28 cellular contexts compared by ENCODE assay signal in the genomic region with DNA sequence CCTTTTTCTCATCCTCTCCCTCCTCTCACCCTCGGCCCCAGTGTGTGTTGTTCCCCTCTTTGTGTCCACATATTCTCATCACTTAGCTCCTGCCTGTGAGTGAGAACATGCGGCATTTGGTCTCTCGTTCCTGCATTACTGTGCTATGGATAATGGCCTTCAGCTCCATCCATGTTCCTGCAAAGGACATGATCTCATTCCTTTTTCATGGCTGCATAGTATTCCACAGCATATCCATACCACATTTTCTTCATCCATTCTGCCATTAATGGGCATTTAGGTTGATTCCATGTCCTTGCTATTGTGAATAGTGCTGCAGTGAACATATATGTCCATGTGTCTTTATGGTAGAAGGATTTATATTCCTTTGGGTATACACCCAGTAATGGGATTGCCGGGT.
"Had no signal": no experiment of that assay in that cellular context is flagged by ENCODE, and none has a peak within 500 bp of the region (broad histone marks: within the 10 kb centered on the region; RNA-seq: fewer than 3 reads in every experiment).

No MANE protein-coding gene starts in this region.

- H3K4me3 Mint-ChIP-seq: naive thymus-derived CD4-positive, alpha-beta T cell; natural killer cell treated with Interleukin-12 subunit alpha and Interleukin-12 subunit beta and Interleukin-15 and Interleukin-18, amount 100 ng/mL, for 72 hours; stimulated activated memory B cell treated with anti-CD40 and anti-IgM and Interleukin-4, amounts not matched to agents 10 μg/mL and 1 μg/mL and 100 μg/mL, for 72 hours; stimulated activated naive CD8-positive, alpha-beta T cell treated with anti-CD3 and anti-CD28 coated beads, Interleukin-15, amount 100 ng/mL, for 72 hours had no signal

- ATAC-seq: mucosa of descending colon; naive thymus-derived CD4-positive, alpha-beta T cell; natural killer cell treated with Interleukin-12 subunit alpha and Interleukin-12 subunit beta and Interleukin-15 and Interleukin-18, amount 100 ng/mL, for 72 hours; pancreas; right cardiac atrium; stimulated activated memory B cell treated with anti-CD40 and anti-IgM and Interleukin-4, amounts not matched to agents 10 μg/mL and 1 μg/mL and 100 μg/mL, for 72 hours; stimulated activated naive CD8-positive, alpha-beta T cell treated with anti-CD3 and anti-CD28 coated beads, Interleukin-15, amount 100 ng/mL, for 72 hours had no signal

- H3K4me1 Mint-ChIP-seq: stimulated activated memory B cell treated with anti-CD40 and anti-IgM and Interleukin-4, amounts not matched to agents 10 μg/mL and 1 μg/mL and 100 μg/mL, for 72 hours; stimulated activated naive CD8-positive, alpha-beta T cell treated with anti-CD3 and anti-CD28 coated beads, Interleukin-15, amount 100 ng/mL, for 72 hours had no signal

- H3K4me3 ChIP-seq: hepatocyte, left ventricle myocardium inferior, lung, mucosa of descending colon, pancreas, prostate gland, sigmoid colon, spleen, testis, thyroid gland, transverse colon, upper lobe of left lung, vagina had no signal

- H3K79me2 ChIP-seq: hepatocyte had no signal

- H3K27me3 ChIP-seq: hepatocyte, pancreas, sigmoid colon, spleen, testis, thyroid gland, transverse colon, upper lobe of left lung, vagina had no signal

- H3K4me2 ChIP-seq: hepatocyte had no signal

- H3K27ac Mint-ChIP-seq: naive thymus-derived CD4-positive, alpha-beta T cell; natural killer cell treated with Interleukin-12 subunit alpha and Interleukin-12 subunit beta and Interleukin-15 and Interleukin-18, amount 100 ng/mL, for 72 hours; stimulated activated memory B cell treated with anti-CD40 and anti-IgM and Interleukin-4, amounts not matched to agents 10 μg/mL and 1 μg/mL and 100 μg/mL, for 72 hours; stimulated activated naive CD8-positive, alpha-beta T cell treated with anti-CD3 and anti-CD28 coated beads, Interleukin-15, amount 100 ng/mL, for 72 hours had no signal

- FAIRE-seq: pancreas, small intestine had no signal

- H3K27ac ChIP-seq: hepatocyte, left ventricle myocardium inferior, pancreas, prostate gland, sigmoid colon, spleen, testis, thyroid gland, transverse colon, upper lobe of left lung, vagina had no signal

- H2AFZ ChIP-seq: hepatocyte had no signal

- H3K4me1 ChIP-seq: left ventricle myocardium inferior, prostate gland, sigmoid colon, testis, thyroid gland, vagina had no signal

- H3K9me3 ChIP-seq: left ventricle myocardium inferior, mucosa of descending colon, pancreas, prostate gland, sigmoid colon, testis, thyroid gland, transverse colon, upper lobe of left lung, vagina had no signal

- H3K36me3 ChIP-seq: left ventricle myocardium inferior, pancreas, prostate gland, sigmoid colon, spleen, thyroid gland, transverse colon, upper lobe of left lung, vagina had no signal

- H3K9me3 Mint-ChIP-seq: natural killer cell treated with Interleukin-12 subunit alpha and Interleukin-12 subunit beta and Interleukin-15 and Interleukin-18, amount 100 ng/mL, for 72 hours had no signal

- H3K27me3 Mint-ChIP-seq: natural killer cell treated with Interleukin-12 subunit alpha and Interleukin-12 subunit beta and Interleukin-15 and Interleukin-18, amount 100 ng/mL, for 72 hours; stimulated activated memory B cell treated with anti-CD40 and anti-IgM and Interleukin-4, amounts not matched to agents 10 μg/mL and 1 μg/mL and 100 μg/mL, for 72 hours; stimulated activated naive CD8-positive, alpha-beta T cell treated with anti-CD3 and anti-CD28 coated beads, Interleukin-15, amount 100 ng/mL, for 72 hours had no signal

- H3K36me3 Mint-ChIP-seq: natural killer cell treated with Interleukin-12 subunit alpha and Interleukin-12 subunit beta and Interleukin-15 and Interleukin-18, amount 100 ng/mL, for 72 hours; stimulated activated memory B cell treated with anti-CD40 and anti-IgM and Interleukin-4, amounts not matched to agents 10 μg/mL and 1 μg/mL and 100 μg/mL, for 72 hours had no signal

- DNase-seq: islet precursor cell; left ventricle myocardium inferior; midbrain; mucosa of descending colon; naive thymus-derived CD4-positive, alpha-beta T cell; nucleus accumbens; pancreas; posterior cingulate gyrus; retina; right cardiac atrium; sigmoid colon; small intestine; spleen; stimulated activated CD4-positive, alpha-beta T cell treated with anti-CD3 and anti-CD28 coated beads, Interleukin-2, amount 100 ng/mL, for 48 hours; stimulated activated CD4-positive, alpha-beta T cell treated with anti-CD3 and anti-CD28 coated beads, Interleukin-4, amount 100 ng/mL, for 4 hours; stimulated activated CD8-positive, alpha-beta memory T cell treated with anti-CD3 and anti-CD28 coated beads, Interleukin-4, amount 100 ng/mL, for 48 hours; stimulated activated naive CD4-positive, alpha-beta T cell treated with Interleukin-2 at 50 U/mL for 16 hours; stimulated activated naive CD8-positive, alpha-beta T cell treated with anti-CD3 and anti-CD28 coated beads, Interleukin-15, amount 100 ng/mL, for 72 hours; testis; thyroid gland; transverse colon; upper lobe of left lung had no signal
